ENCODE assay signal across 28 cellular contexts in genomic region chr10:130786365-130786966, GRCh38.
"Had no signal": no experiment of that assay in that cellular context is flagged by ENCODE, and none has a peak within 500 bp of the region (broad histone marks: within the 10 kb centered on the region; RNA-seq: fewer than 3 reads in every experiment).

No MANE protein-coding gene starts in this region.

- H3K4me3 ChIP-seq: colonic mucosa, esophagus squamous epithelium, gastroesophageal sphincter had no signal

- DNase-seq: activated B cell treated with CpG ODN at 0.5 μM for 24 hours; activated CD4-positive, alpha-beta T cell treated with anti-CD3 and anti-CD28 coated beads for 48 hours; activated CD4-positive, alpha-beta T cell treated with anti-CD3 and anti-CD28 coated beads, Interleukin-2, amount 50 U/mL, for 1 hour; activated CD4-positive, alpha-beta T cell treated with anti-CD3 and anti-CD28 coated beads, Interleukin-2, amount 50 U/mL, for 48 hours; activated CD8-positive, alpha-beta memory T cell treated with anti-CD3 and anti-CD28 coated beads for 24 hours; activated CD8-positive, alpha-beta T cell treated with anti-CD3 and anti-CD28 coated beads for 36 hours; activated effector memory CD4-positive, alpha-beta T cell treated with Interleukin-2 at 50 U/mL for 16 hours; activated gamma-delta T cell treated with Interleukin-2 at 50 U/mL for 16 hours; activated naive CD4-positive, alpha-beta T cell treated with anti-CD3 and anti-CD28 coated beads, Interleukin-2, amount 50 U/mL, for 16 hours; activated naive CD4-positive, alpha-beta T cell treated with Interleukin-2 at 50 U/mL for 16 hours; activated T-cell treated with anti-CD3 and anti-CD28 coated beads, Interleukin-2, amount 50 U/mL, for 4 hours; amniotic stem cell; brain microvascular endothelial cell; colonic mucosa; effector CD8-positive, alpha-beta T cell; esophagus squamous epithelium; foreskin melanocyte; SW 1271; T-helper 1 cell; T-helper 17 cell; T1000 had no signal

- ATAC-seq: activated CD4-positive, CD25-positive, alpha-beta regulatory T cell treated with anti-CD3 and anti-CD28 coated beads, Interleukin-2, amount 50 U/mL, for 24 hours; activated CD8-positive, alpha-beta T cell treated with anti-CD3 and anti-CD28 coated beads for 36 hours; activated T-cell treated with anti-CD3 and anti-CD28 coated beads, Interleukin-2, amount 50 U/mL, for 4 hours; activated T-helper 17 cell treated with anti-CD3 and anti-CD28 coated beads, Interleukin-2, amount 50 U/mL, for 72 hours; gastroesophageal sphincter; T-helper 17 cell had no signal

- H3K36me3 ChIP-seq: brain microvascular endothelial cell, colonic mucosa, esophagus squamous epithelium, gastroesophageal sphincter had no signal

- H3K4me3 Mint-ChIP-seq: activated B cell treated with CpG ODN at 0.5 μM for 24 hours; activated CD8-positive, alpha-beta T cell treated with anti-CD3 and anti-CD28 coated beads for 36 hours; activated naive CD8-positive, alpha-beta T cell; activated T-cell treated with anti-CD3 and anti-CD28 coated beads, Interleukin-2, amount 50 U/mL, for 4 hours; activated T-helper 17 cell treated with anti-CD3 and anti-CD28 coated beads, Interleukin-2, amount 50 U/mL, for 72 hours; central memory CD8-positive, alpha-beta T cell; T-helper 17 cell; T-helper 2 cell treated with Interferon-gamma antibody and Interleukin-4, amounts not matched to agents 5 μg/mL and 100 μg/mL, for 36 hours had no signal

- H3K36me3 Mint-ChIP-seq: activated naive CD8-positive, alpha-beta T cell had no signal

- H3K4me1 Mint-ChIP-seq: activated B cell treated with CpG ODN at 0.5 μM for 24 hours; activated T-helper 17 cell treated with anti-CD3 and anti-CD28 coated beads, Interleukin-2, amount 50 U/mL, for 72 hours; central memory CD8-positive, alpha-beta T cell; T-helper 17 cell had no signal

- H3K27ac ChIP-seq: brain microvascular endothelial cell, colonic mucosa, epithelial cell of prostate, esophagus squamous epithelium, gastroesophageal sphincter had no signal

- H3K4me1 ChIP-seq: colonic mucosa, esophagus squamous epithelium, gastroesophageal sphincter had no signal

- H3K27me3 Mint-ChIP-seq: activated B cell treated with CpG ODN at 0.5 μM for 24 hours; activated CD8-positive, alpha-beta T cell treated with anti-CD3 and anti-CD28 coated beads for 36 hours; activated naive CD8-positive, alpha-beta T cell; activated T-helper 17 cell treated with anti-CD3 and anti-CD28 coated beads, Interleukin-2, amount 50 U/mL, for 72 hours; central memory CD8-positive, alpha-beta T cell; T-helper 17 cell had no signal

- H3K27ac Mint-ChIP-seq: activated B cell treated with CpG ODN at 0.5 μM for 24 hours; activated CD8-positive, alpha-beta T cell treated with anti-CD3 and anti-CD28 coated beads for 36 hours; activated naive CD8-positive, alpha-beta T cell; activated T-helper 17 cell treated with anti-CD3 and anti-CD28 coated beads, Interleukin-2, amount 50 U/mL, for 72 hours; T-helper 17 cell; T-helper 2 cell treated with Interferon-gamma antibody and Interleukin-4, amounts not matched to agents 5 μg/mL and 100 μg/mL, for 36 hours had no signal

- H3K27me3 ChIP-seq: brain microvascular endothelial cell, colonic mucosa had no signal

- H3K9me3 ChIP-seq: colonic mucosa, esophagus squamous epithelium, gastroesophageal sphincter had no signal

- H3K9me3 Mint-ChIP-seq: activated B cell treated with CpG ODN at 0.5 μM for 24 hours; activated CD8-positive, alpha-beta T cell treated with anti-CD3 and anti-CD28 coated beads for 36 hours; activated T-cell treated with anti-CD3 and anti-CD28 coated beads, Interleukin-2, amount 50 U/mL, for 4 hours; activated T-helper 17 cell treated with anti-CD3 and anti-CD28 coated beads, Interleukin-2, amount 50 U/mL, for 72 hours; T-helper 2 cell treated with Interferon-gamma antibody and Interleukin-4, amounts not matched to agents 5 μg/mL and 100 μg/mL, for 36 hours had no signal
